Comparison of ENCODE assay signal across 18 cellular contexts in the genomic region with DNA sequence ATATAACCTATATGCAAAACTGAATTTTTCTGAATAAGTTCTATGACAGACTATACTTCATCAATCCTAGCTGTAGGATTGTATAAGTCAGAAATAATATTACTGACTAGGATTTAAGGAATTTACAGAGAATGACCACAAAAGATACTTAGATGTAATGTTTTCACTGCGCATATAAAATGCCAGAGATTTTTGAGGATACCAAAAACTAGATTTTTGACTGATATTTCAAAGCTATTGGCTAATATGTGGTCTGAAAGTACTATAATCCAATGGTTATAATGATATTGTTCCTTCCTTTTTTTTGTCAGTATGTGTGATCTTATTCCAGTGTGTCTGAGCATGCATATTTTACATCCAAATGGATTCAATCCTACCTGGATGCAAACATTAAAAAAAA.
A peak's percentile ranks its signal among the peaks of the same experiment; 100 is the strongest.
DNase-seq lines count a peak whose midpoint lies in the region; FAIRE-seq and TF ChIP-seq lines count a peak whose summit lies in the region.
"Had no signal": no experiment of that assay in that cellular context is flagged by ENCODE, and none has a peak within 500 bp of the region (broad histone marks: within the 10 kb centered on the region; RNA-seq: fewer than 3 reads in every experiment).

No MANE protein-coding gene starts in this region.

- H3K4me3 ChIP-seq in AG10803 (ENCODE audit: low read length) = no peak overlapping the region
- H3K4me3 ChIP-seq in cardiac fibroblast (replicated peaks in 1 of 2; ENCODE audit: low read depth in 2 of 2, low read length in 2 of 2) = no peak overlapping the region
- H3K4me3 ChIP-seq: GM23248 had no signal

- DNase-seq in AG10803 (ENCODE audit: low read depth) (peak; percentile 27), HS-27A (ENCODE audit: low read depth) (peak; percentile 48), cardiac fibroblast (ENCODE audit: low read depth in 2 of 2) (peak; percentile 12 to 29), T-helper 1 cell (no peak), AG08396 (ENCODE audit: low spot score) (no peak)
- DNase-seq in stimulated activated naive CD4-positive, alpha-beta T cell (lab: John Stamatoyannopoulos, UW) = no peak
- DNase-seq: 8988T; C1 segment of cervical spinal cord; Calu3; CD4-positive, alpha-beta T cell; DMS 273 treated with DMSO at 0.1 percent for 48 hours; GM23248; KG1 had no signal

- FAIRE-seq in islet of Langerhans (lab: Jason Lieb, UNC) = peak; percentile 30
- FAIRE-seq: G401.6, GM12892, GM19239, H54 had no signal

- TF ChIP-seq CTCF in AG10803 (conservative IDR thresholded peaks at IDR 0.05; ENCODE audit: low read length) (no peak), cardiac fibroblast (IDR thresholded peaks at IDR 0.05; ENCODE audit: low read depth, low read length) (no peak)

Comparison
In these comparisons a context has a peak if more than half of its experiments do, and no peak if none do; other contexts are left out.
1. DNase-seq: peak in AG10803 (single experiment), HS-27A (single experiment) and cardiac fibroblast (2 of 2); none in stimulated activated naive CD4-positive, alpha-beta T cell (0 of 6), T-helper 1 cell (0 of 5) and AG08396 (single experiment).